8 cellular contexts compared by ENCODE assay signal in the genomic region with DNA sequence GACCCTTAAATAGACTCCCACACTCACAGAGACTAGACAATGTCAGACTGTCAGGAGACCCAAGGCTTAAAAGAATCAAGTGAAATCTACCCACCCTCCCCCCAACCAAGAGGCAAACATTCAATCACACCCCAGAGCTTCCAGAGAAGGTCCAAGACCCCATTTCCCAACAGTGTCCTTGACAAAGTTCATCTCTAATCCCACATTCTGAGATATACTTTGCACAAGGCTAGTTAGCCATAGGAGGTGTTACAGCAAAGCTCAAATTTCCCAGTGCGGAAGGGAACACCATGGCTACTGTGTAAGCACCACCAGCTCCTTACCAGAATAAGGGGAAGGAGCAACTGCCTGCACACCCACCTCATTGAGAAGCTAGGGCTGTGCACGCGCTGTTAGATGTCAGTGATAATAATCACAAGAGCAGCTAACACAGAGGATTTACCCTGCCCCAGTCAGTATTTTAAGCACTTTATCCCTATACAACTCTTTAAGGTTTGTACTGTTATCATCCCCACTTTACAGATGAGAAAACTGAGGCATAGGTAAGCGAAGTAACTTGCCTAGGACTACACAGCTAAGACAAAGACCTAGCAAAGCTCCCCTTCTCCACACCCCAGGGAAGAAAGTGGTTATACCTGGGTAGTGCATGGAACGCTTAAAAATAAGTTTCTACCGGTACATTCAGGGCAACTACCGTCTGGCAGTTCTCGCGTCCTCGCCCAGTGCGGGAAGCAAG. TPM values are rescaled to one million over a fixed set of nuclear protein-coding genes. Genes with fewer than 3 reads are reported as not detected.
DNase-seq lines count a peak whose midpoint lies in the region; ATAC-seq and TF ChIP-seq lines count a peak whose summit lies in the region.

No MANE protein-coding gene starts in this region.

- H3K79me2 ChIP-seq in HCT116 (ENCODE audit: insufficient read depth, low read length): peaks cover 36% of the 10 kb centered on the region

- TF ChIP-seq CTCF in HCT116 (IDR thresholded peaks at IDR 0.05 in 2 of 3, conservative IDR thresholded peaks at IDR 0.05 in 1 of 3; ENCODE audit: borderline replicate concordance in 1 of 3, insufficient read depth in 1 of 3, low read depth in 2 of 3, low read length in 2 of 3) (no peak), A673 (conservative IDR thresholded peaks at IDR 0.05; ENCODE audit: low read depth, low read length) (no peak)

- H4K20me1 ChIP-seq in HCT116 (ENCODE audit: insufficient read depth): no peaks in the 10 kb centered on the region

- H3K4me3 Mint-ChIP-seq in activated T-helper 1 cell treated with anti-CD3 and anti-CD28 coated beads, Interleukin-12 subunit alpha, Interleukin-12 subunit beta, Interleukin-2, Interleukin-4 antibody, amounts not matched to agents 30 ng/mL and 10 ng/mL and 1 ng/mL, durations not matched to agents 14 hours and 24 hours and 36 hours: peak overlapping the region; percentile 67
- peak overlapping the region; percentile 61 for H3K4me3 Mint-ChIP-seq in stimulated activated effector memory CD8-positive, alpha-beta T cell treated with anti-CD3 and anti-CD28 coated beads, Interleukin-12 subunit alpha, Interleukin-12 subunit beta, amount 100 ng/mL, for 72 hours

- peak overlapping the region; percentile 99 for H3K4me2 ChIP-seq in HCT116 (ENCODE audit: low read length)

- ATAC-seq in HCT116 (no peak), GM21529 (IDR thresholded peaks at IDR 0.05; ENCODE audit: unreplicated experiment) (no peak)
- ATAC-seq in stimulated activated effector memory CD8-positive, alpha-beta T cell treated with anti-CD3 and anti-CD28 coated beads, Interleukin-12 subunit alpha, Interleukin-12 subunit beta, amount 100 ng/mL, for 72 hours: peak; percentile 25

- intact Hi-C loops in HCT116 (cut with micrococcal nuclease): loop anchor here (2.0 to 5.0 kb wide), 3 partner anchors 17 to 380 kb away; partner anchors contain the start of gene SPATA12
- intact Hi-C loops in activated T-helper 1 cell treated with anti-CD3 and anti-CD28 coated beads, Interleukin-12 subunit alpha, Interleukin-12 subunit beta, Interleukin-2, Interleukin-4 antibody, amounts not matched to agents 30 ng/mL and 10 ng/mL and 1 ng/mL, durations not matched to agents 14 hours and 24 hours and 36 hours (cut with micrococcal nuclease): no loop called here
- intact Hi-C loops in A673 (cut with micrococcal nuclease; ENCODE audit: unreplicated experiment): no loop called here

- H3K9ac ChIP-seq in HCT116 (ENCODE audit: low read length) (peak overlapping the region; percentile 90), iPS-18a (ENCODE audit: low read length) (peak overlapping the region; percentile 56)

- RAD21 ChIA-PET in HCT116 (lab: Charles Lee; ENCODE audit: low non-redundant PET in 1 of 2, low total read pairs in 2 of 2, uncharacterized antibody in 2 of 2, unreplicated experiment in 2 of 2): interaction anchor here in 1 of 2 experiments (1.2 kb wide), 1 partner anchor 18 kb away, joined by 3 read pairs; no protein-coding TSS in a partner anchor

- H3K27ac ChIP-seq in HCT116 (ENCODE audit: low read depth, low read length) (peak overlapping the region; percentile 72; the same call in 1 of the 2 replicates), iPS-18a (ENCODE audit: low read length) (no peak overlapping the region), A673 (ENCODE audit: low read depth, low read length, poor library complexity, severe bottlenecking) (no peak overlapping the region)

- no peak overlapping the region for H2AFZ ChIP-seq in HCT116 (ENCODE audit: low read depth, low read length, poor library complexity, severe bottlenecking)

- peaks cover 0 to 8% of the 10 kb centered on the region in 2 experiments; a peak in 2 of 4 replicates for H3K36me3 ChIP-seq in HCT116 (ENCODE audit: control insufficient read depth in 1 of 2, insufficient read depth in 2 of 2, low read length in 2 of 2)
- no peaks in the 10 kb centered on the region for H3K36me3 ChIP-seq in iPS-18a (ENCODE audit: control insufficient read depth, low read depth, low read length)
- no peaks in the 10 kb centered on the region for H3K36me3 ChIP-seq in A673 (ENCODE audit: insufficient read depth, low read length, poor library complexity, severe bottlenecking)

- TF ChIP-seq RAD21 in HCT116 (IDR thresholded peaks at IDR 0.05; ENCODE audit: low read depth): no peak

- no peak overlapping the region for H3K27ac Mint-ChIP-seq in activated T-helper 1 cell treated with anti-CD3 and anti-CD28 coated beads, Interleukin-12 subunit alpha, Interleukin-12 subunit beta, Interleukin-2, Interleukin-4 antibody, amounts not matched to agents 30 ng/mL and 10 ng/mL and 1 ng/mL, durations not matched to agents 14 hours and 24 hours and 36 hours
- H3K27ac Mint-ChIP-seq in stimulated activated effector memory CD8-positive, alpha-beta T cell treated with anti-CD3 and anti-CD28 coated beads, Interleukin-12 subunit alpha, Interleukin-12 subunit beta, amount 100 ng/mL, for 72 hours: no peak overlapping the region

- no peak for TF ChIP-seq POLR2A in HCT116 (IDR thresholded peaks at IDR 0.05; ENCODE audit: borderline replicate concordance, extremely low read depth, insufficient read depth, insufficient read length)

- peaks cover 58% of the 10 kb centered on the region for H3K27me3 Mint-ChIP-seq in activated T-helper 1 cell treated with anti-CD3 and anti-CD28 coated beads, Interleukin-12 subunit alpha, Interleukin-12 subunit beta, Interleukin-2, Interleukin-4 antibody, amounts not matched to agents 30 ng/mL and 10 ng/mL and 1 ng/mL, durations not matched to agents 14 hours and 24 hours and 36 hours (ENCODE audit: insufficient read depth)

- H3K27me3 ChIP-seq in HCT116 (ENCODE audit: insufficient read depth, low read length) (no peaks in the 10 kb centered on the region), iPS-18a (ENCODE audit: control insufficient read depth, insufficient read depth, low read length) (peaks cover 32% of the 10 kb centered on the region), A673 (replicated peaks; ENCODE audit: insufficient read depth, low read depth, low read length, poor library complexity) (peaks cover 7% of the 10 kb centered on the region)

- H3K9me3 ChIP-seq in HCT116 (ENCODE audit: control insufficient read depth in 1 of 2, insufficient read depth in 1 of 2, low read depth in 1 of 2, low read length in 2 of 2): no peaks in the 10 kb centered on the region
- H3K9me3 ChIP-seq in iPS-18a (ENCODE audit: control insufficient read depth, low read depth, low read length): no peaks in the 10 kb centered on the region
- H3K9me3 ChIP-seq in A673 (ENCODE audit: low read depth, low read length, poor library complexity, severe bottlenecking): no peaks in the 10 kb centered on the region

- no TSS peak for BruUV-seq in HCT116 (replicated peaks; lab: Mats Ljungman, UMichigan)
- no TSS peak for BruUV-seq in A673 (replicated peaks; lab: Mats Ljungman, UMichigan)

- DNase-seq in HCT116 (ENCODE audit: low read depth, low spot score): no peak
- DNase-seq in activated T-helper 1 cell treated with anti-CD3 and anti-CD28 coated beads, Interleukin-12 subunit alpha, Interleukin-12 subunit beta, Interleukin-2, Interleukin-4 antibody, amounts not matched to agents 30 ng/mL and 10 ng/mL and 1 ng/mL, durations not matched to agents 14 hours and 24 hours and 36 hours (ENCODE audit: low spot score): no peak
- DNase-seq in stimulated activated effector memory CD8-positive, alpha-beta T cell treated with anti-CD3 and anti-CD28 coated beads, Interleukin-12 subunit alpha, Interleukin-12 subunit beta, amount 100 ng/mL, for 72 hours (ENCODE audit: low spot score in 2 of 2): no peak
- DNase-seq in A673 (ENCODE audit: low spot score): no peak
- DNase-seq in activated CD4-positive, CD25-positive, alpha-beta regulatory T cell (lab: John Stamatoyannopoulos, UW): no peak
- no peak for DNase-seq in kidney glomerular epithelial cell (lab: John Stamatoyannopoulos, UW)

- no peaks in the 10 kb centered on the region for H3K9me2 ChIP-seq in HCT116 (ENCODE audit: insufficient read depth)

- POLR2A ChIA-PET in HCT116 (lab: Charles Lee): no interaction called here
- POLR2A ChIA-PET in A673 (lab: Charles Lee; ENCODE audit: low non-redundant PET): no interaction called here

- H3K9me3 Mint-ChIP-seq in activated T-helper 1 cell treated with anti-CD3 and anti-CD28 coated beads, Interleukin-12 subunit alpha, Interleukin-12 subunit beta, Interleukin-2, Interleukin-4 antibody, amounts not matched to agents 30 ng/mL and 10 ng/mL and 1 ng/mL, durations not matched to agents 14 hours and 24 hours and 36 hours: no peaks in the 10 kb centered on the region
- H3K9me3 Mint-ChIP-seq in stimulated activated effector memory CD8-positive, alpha-beta T cell treated with anti-CD3 and anti-CD28 coated beads, Interleukin-12 subunit alpha, Interleukin-12 subunit beta, amount 100 ng/mL, for 72 hours: no peaks in the 10 kb centered on the region

- peaks cover 12% of the 10 kb centered on the region for H3K4me1 Mint-ChIP-seq in activated T-helper 1 cell treated with anti-CD3 and anti-CD28 coated beads, Interleukin-12 subunit alpha, Interleukin-12 subunit beta, Interleukin-2, Interleukin-4 antibody, amounts not matched to agents 30 ng/mL and 10 ng/mL and 1 ng/mL, durations not matched to agents 14 hours and 24 hours and 36 hours (ENCODE audit: low read depth)
- H3K4me1 Mint-ChIP-seq in stimulated activated effector memory CD8-positive, alpha-beta T cell treated with anti-CD3 and anti-CD28 coated beads, Interleukin-12 subunit alpha, Interleukin-12 subunit beta, amount 100 ng/mL, for 72 hours: peaks cover 10% of the 10 kb centered on the region

- H3K4me1 ChIP-seq in HCT116 (ENCODE audit: control insufficient read depth in 1 of 2, insufficient read depth in 2 of 2, low read length in 2 of 2) (peaks cover 14 to 73% of the 10 kb centered on the region in 2 experiments; a peak in 3 of 4 replicates), iPS-18a (ENCODE audit: control insufficient read depth, low read depth, low read length) (no peaks in the 10 kb centered on the region), A673 (ENCODE audit: insufficient read depth, low read length, poor library complexity, severe bottlenecking) (no peaks in the 10 kb centered on the region)

- no peaks in the 10 kb centered on the region for H3K36me3 Mint-ChIP-seq in activated T-helper 1 cell treated with anti-CD3 and anti-CD28 coated beads, Interleukin-12 subunit alpha, Interleukin-12 subunit beta, Interleukin-2, Interleukin-4 antibody, amounts not matched to agents 30 ng/mL and 10 ng/mL and 1 ng/mL, durations not matched to agents 14 hours and 24 hours and 36 hours (ENCODE audit: low read depth)
- H3K36me3 Mint-ChIP-seq in stimulated activated effector memory CD8-positive, alpha-beta T cell treated with anti-CD3 and anti-CD28 coated beads, Interleukin-12 subunit alpha, Interleukin-12 subunit beta, amount 100 ng/mL, for 72 hours: no peaks in the 10 kb centered on the region

- peak overlapping the region; percentile 75 to 94 for H3K4me3 ChIP-seq in HCT116 (replicated peaks in 1 of 2; ENCODE audit: low read depth in 1 of 2, low read length in 2 of 2)
- H3K4me3 ChIP-seq in iPS-18a (ENCODE audit: low read length): peak overlapping the region; percentile 85
- no peak overlapping the region for H3K4me3 ChIP-seq in A673 (ENCODE audit: low read depth, low read length, poor library complexity, severe bottlenecking)

- CTCF ChIA-PET in HCT116 (lab: Charles Lee) (no interaction called here), A673 (lab: Charles Lee) (no interaction called here)

RNA-seq across cellular contexts. Expression of gene SPATA12, which starts 17.3 kb away (rescaled TPM):
- total RNA-seq in HCT116 (2021; ENCODE audit: unreplicated experiment): 0.22 TPM
- polyA plus RNA-seq in HCT116 (2012): 0.34 and 0.53 TPM in 2 replicates
- not detected in 2 replicates for total RNA-seq in activated T-helper 1 cell treated with anti-CD3 and anti-CD28 coated beads, Interleukin-12 subunit alpha, Interleukin-12 subunit beta, Interleukin-2, Interleukin-4 antibody, amounts not matched to agents 30 ng/mL and 10 ng/mL and 1 ng/mL, durations not matched to agents 14 hours and 24 hours and 36 hours
- not detected in 2 replicates for total RNA-seq in A673 (2021)
